ENCODE assay signal across 2 cellular contexts in the genomic region with DNA sequence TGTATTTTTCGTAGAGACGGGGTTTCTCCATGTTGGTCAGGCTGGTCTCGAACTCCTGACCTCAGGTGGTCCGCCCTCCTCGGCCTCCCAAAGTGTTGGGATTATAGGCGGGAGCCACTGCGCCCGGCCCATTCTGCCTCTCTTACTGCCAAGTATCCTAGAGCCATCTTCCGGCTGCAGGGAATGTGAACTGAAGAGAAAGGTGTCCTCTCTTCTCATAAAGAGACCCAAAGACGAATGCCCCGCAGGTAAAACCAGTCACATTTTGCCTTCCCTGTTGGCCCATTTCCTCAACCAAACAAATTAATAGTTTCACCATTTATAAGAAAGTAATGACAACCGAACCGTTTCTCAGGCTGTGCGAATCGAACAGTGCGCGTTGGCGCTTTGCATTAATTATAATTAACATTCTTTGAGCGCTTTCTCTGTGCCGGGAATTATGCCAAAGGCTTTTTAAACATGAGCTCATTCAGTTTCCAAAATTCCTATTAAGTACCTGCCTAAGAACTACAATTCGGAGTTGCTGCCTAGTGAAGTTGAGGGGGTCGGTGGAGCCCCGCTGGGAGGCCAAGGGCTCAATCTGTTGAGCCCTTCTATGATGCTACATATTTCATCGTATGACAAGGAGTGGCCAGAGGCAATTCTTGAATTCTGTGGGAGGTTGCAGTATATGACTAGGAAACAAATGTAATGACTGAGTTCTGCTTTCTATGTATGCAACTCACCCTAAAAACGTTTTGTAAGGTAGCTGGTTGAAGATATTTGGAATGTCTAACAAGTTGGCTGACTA.
TF ChIP-seq lines count a peak whose summit lies in the region.

No MANE protein-coding gene starts in this region.

TF ChIP-seq in endothelial cell of umbilical vein, 7 proteins besides CTCF, POLR2A, EP300 and RAD21:
- TF ChIP-seq, protein P1, sequence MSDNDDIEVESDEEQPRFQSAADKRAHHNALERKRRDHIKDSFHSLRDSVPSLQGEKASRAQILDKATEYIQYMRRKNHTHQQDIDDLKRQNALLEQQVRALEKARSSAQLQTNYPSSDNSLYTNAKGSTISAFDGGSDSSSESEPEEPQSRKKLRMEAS (IDR thresholded peaks at IDR 0.05; ENCODE audit: insufficient read depth, insufficient read length): no peak
- no peak for TF ChIP-seq POLR2AphosphoS5 (IDR thresholded peaks at IDR 0.05; ENCODE audit: insufficient read depth, low read depth, low read length)
- TF ChIP-seq MYC (IDR thresholded peaks at IDR 0.05; ENCODE audit: low read depth, low read length): no peak
- no peak for TF ChIP-seq FOS (IDR thresholded peaks at IDR 0.05; ENCODE audit: borderline replicate concordance, insufficient read depth, low read length)

TF ChIP-seq in neural cell, 6 proteins besides CTCF, POLR2A, EP300 and RAD21:
- TF ChIP-seq POLR2AphosphoS5 (IDR thresholded peaks at IDR 0.05) (no peak), MXI1 (conservative IDR thresholded peaks at IDR 0.05; ENCODE audit: poor library complexity, severe bottlenecking) (no peak), EZH2 (IDR thresholded peaks at IDR 0.05; ENCODE audit: borderline replicate concordance, insufficient read depth, low read length, poor library complexity, severe bottlenecking) (no peak), SMC3 (conservative IDR thresholded peaks at IDR 0.05; ENCODE audit: poor library complexity) (no peak)
- TF ChIP-seq, protein P2, sequence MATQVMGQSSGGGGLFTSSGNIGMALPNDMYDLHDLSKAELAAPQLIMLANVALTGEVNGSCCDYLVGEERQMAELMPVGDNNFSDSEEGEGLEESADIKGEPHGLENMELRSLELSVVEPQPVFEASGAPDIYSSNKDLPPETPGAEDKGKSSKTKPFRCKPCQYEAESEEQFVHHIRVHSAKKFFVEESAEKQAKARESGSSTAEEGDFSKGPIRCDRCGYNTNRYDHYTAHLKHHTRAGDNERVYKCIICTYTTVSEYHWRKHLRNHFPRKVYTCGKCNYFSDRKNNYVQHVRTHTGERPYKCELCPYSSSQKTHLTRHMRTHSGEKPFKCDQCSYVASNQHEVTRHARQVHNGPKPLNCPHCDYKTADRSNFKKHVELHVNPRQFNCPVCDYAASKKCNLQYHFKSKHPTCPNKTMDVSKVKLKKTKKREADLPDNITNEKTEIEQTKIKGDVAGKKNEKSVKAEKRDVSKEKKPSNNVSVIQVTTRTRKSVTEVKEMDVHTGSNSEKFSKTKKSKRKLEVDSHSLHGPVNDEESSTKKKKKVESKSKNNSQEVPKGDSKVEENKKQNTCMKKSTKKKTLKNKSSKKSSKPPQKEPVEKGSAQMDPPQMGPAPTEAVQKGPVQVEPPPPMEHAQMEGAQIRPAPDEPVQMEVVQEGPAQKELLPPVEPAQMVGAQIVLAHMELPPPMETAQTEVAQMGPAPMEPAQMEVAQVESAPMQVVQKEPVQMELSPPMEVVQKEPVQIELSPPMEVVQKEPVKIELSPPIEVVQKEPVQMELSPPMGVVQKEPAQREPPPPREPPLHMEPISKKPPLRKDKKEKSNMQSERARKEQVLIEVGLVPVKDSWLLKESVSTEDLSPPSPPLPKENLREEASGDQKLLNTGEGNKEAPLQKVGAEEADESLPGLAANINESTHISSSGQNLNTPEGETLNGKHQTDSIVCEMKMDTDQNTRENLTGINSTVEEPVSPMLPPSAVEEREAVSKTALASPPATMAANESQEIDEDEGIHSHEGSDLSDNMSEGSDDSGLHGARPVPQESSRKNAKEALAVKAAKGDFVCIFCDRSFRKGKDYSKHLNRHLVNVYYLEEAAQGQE (IDR thresholded peaks at IDR 0.05; ENCODE audit: borderline replicate concordance): no peak
TF ChIP-seq in neural cell: peak in this region for 0.
